In the genomic region with DNA sequence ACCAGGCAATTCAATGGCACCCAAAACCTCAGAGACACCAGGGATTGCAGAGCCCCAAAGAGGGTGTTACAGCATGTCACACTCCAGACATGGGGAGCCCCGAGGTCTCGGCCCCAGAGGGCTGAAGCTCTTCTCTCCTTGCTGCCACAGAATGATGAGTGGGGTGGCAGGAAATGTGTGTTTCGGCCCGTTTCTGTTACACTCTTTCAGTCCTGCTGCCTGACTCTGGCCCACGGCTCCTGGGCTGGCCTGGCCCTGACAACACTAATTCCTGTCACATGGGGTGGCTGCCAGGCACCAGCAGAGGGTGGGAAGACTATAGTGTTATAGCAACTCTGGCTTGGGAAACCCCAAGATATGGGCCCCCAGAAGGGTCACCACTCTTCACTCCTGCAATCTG, we compare ENCODE assay signal across 9 cellular contexts.
"Had no signal": no experiment of that assay in that cellular context is flagged by ENCODE, and none has a peak within 500 bp of the region (broad histone marks: within the 10 kb centered on the region; RNA-seq: fewer than 3 reads in every experiment).

No MANE protein-coding gene starts in this region.

- H3K9ac ChIP-seq: GM23248 had no signal

- DNase-seq: GM23248, GOT3, H7, HFFc6, IMR-90 had no signal

- H3K4me1 ChIP-seq: HAP-1 had no signal

- H3K4me3 ChIP-seq: GM23248, HAP-1, K562 had no signal

- H3K27ac Mint-ChIP-seq: HFFc6 had no signal

- FAIRE-seq: K562 had no signal

- H3K27ac ChIP-seq: GM23248, HL-60 had no signal

- H3K36me3 ChIP-seq: HAP-1 had no signal

- ATAC-seq: HCT116, K562 had no signal

- H3K9me3 ChIP-seq: HAP-1 had no signal

- H3K4me3 Mint-ChIP-seq: HFFc6 had no signal
